ENCODE assay signal across 1 cellular context in the genomic region with DNA sequence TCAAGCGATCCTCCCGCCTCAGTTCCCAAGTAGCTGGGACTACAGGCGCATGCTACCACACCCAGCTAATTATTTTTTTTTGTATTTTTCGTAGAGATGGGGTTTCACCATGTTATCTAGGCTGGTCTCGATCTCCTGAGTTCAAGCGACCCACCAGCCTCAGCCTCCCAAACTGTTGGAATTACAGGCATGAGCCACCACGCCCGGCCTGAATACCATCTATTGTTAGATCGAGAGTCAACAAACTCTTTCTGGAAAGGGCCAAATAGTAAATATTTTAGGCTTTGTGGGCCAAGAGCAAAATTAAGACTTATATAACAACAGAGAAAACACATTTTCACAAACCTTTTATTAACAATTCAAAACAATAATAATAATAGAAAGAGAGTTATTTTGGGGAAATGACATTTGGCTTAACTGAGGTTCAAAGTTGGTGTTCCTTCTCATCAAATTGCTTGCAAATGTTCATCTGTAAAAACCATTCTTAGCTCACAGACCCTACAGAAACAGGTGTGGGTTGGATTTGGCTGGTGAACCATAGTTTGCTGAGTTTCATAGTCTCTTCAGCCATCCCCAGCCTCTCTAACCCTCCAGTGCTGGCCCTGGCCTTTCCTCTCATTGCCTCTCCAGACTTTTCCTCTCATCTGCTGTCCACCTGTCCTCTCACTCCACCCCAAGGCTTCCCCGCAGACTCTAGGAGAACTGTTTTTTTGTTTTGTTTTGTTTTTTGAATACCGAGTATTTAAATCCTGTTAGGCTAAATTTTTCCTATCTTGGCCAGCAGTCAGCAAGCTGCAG.
TF ChIP-seq lines count a peak whose summit lies in the region.

No MANE protein-coding gene starts in this region.

TF ChIP-seq in A549, 52 proteins besides CTCF, POLR2A, EP300 and RAD21:
- TF ChIP-seq E2F6 (IDR thresholded peaks at IDR 0.05; ENCODE audit: borderline replicate concordance, low read depth), result no peak
- TF ChIP-seq, protein P1, sequence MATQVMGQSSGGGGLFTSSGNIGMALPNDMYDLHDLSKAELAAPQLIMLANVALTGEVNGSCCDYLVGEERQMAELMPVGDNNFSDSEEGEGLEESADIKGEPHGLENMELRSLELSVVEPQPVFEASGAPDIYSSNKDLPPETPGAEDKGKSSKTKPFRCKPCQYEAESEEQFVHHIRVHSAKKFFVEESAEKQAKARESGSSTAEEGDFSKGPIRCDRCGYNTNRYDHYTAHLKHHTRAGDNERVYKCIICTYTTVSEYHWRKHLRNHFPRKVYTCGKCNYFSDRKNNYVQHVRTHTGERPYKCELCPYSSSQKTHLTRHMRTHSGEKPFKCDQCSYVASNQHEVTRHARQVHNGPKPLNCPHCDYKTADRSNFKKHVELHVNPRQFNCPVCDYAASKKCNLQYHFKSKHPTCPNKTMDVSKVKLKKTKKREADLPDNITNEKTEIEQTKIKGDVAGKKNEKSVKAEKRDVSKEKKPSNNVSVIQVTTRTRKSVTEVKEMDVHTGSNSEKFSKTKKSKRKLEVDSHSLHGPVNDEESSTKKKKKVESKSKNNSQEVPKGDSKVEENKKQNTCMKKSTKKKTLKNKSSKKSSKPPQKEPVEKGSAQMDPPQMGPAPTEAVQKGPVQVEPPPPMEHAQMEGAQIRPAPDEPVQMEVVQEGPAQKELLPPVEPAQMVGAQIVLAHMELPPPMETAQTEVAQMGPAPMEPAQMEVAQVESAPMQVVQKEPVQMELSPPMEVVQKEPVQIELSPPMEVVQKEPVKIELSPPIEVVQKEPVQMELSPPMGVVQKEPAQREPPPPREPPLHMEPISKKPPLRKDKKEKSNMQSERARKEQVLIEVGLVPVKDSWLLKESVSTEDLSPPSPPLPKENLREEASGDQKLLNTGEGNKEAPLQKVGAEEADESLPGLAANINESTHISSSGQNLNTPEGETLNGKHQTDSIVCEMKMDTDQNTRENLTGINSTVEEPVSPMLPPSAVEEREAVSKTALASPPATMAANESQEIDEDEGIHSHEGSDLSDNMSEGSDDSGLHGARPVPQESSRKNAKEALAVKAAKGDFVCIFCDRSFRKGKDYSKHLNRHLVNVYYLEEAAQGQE (IDR thresholded peaks at IDR 0.05), result no peak
- no peak for TF ChIP-seq ESRRA (IDR thresholded peaks at IDR 0.05; ENCODE audit: borderline replicate concordance, low read length)
- no peak for TF ChIP-seq SMC3 (IDR thresholded peaks at IDR 0.05)
- no peak for TF ChIP-seq FOSB (CRISPR knock-in tag; IDR thresholded peaks at IDR 0.05)
- TF ChIP-seq SREBF2 (IDR thresholded peaks at IDR 0.05), result no peak
- TF ChIP-seq PBX3 (IDR thresholded peaks at IDR 0.05), result no peak
- no peak for TF ChIP-seq MYC (IDR thresholded peaks at IDR 0.05; ENCODE audit: borderline replicate concordance, low read length)
- TF ChIP-seq FOXS1 (CRISPR knock-in tag; IDR thresholded peaks at IDR 0.05), result no peak
- no peak for TF ChIP-seq ZSCAN20 (CRISPR knock-in tag; IDR thresholded peaks at IDR 0.05)
